9 cellular contexts compared by ENCODE assay signal in genomic region chr12:400828-401227, GRCh38. TPM values are rescaled to one million over a fixed set of nuclear protein-coding genes. Genes with fewer than 3 reads are reported as not detected.
A peak's percentile ranks its signal among the peaks of the same experiment; 100 is the strongest.
DNase-seq lines count a peak whose midpoint lies in the region; ATAC-seq, FAIRE-seq and TF ChIP-seq lines count a peak whose summit lies in the region.
"Had no signal": no experiment of that assay in that cellular context is flagged by ENCODE, and none has a peak within 500 bp of the region (broad histone marks: within the 10 kb centered on the region; RNA-seq: fewer than 3 reads in every experiment).

No MANE protein-coding gene starts in this region.

- CTCF ChIA-PET in HepG2 (lab: Yijun Ruan, JAX; ENCODE audit: low intra/inter-chr PET ratio, low total read pairs), result interaction anchor here (1.6 kb wide), 1 partner anchor 52 kb away, joined by 3 read pairs; no protein-coding TSS in a partner anchor

- H3K9me3 ChIP-seq in astrocyte (ENCODE audit: insufficient read depth, low read depth, low read length), result no peaks in the 10 kb centered on the region
- no peaks in the 10 kb centered on the region for H3K9me3 ChIP-seq in HepG2 (ENCODE audit: low read length)
- no peaks in the 10 kb centered on the region for H3K9me3 ChIP-seq in tibial artery

- H3K36me3 Mint-ChIP-seq in astrocyte (ENCODE audit: low read depth, unreplicated experiment), result peaks cover 2% of the 10 kb centered on the region
- no peaks in the 10 kb centered on the region for H3K36me3 Mint-ChIP-seq in activated naive CD8-positive, alpha-beta T cell treated with anti-CD3 and anti-CD28 coated beads for 36 hours
- H3K36me3 Mint-ChIP-seq: activated naive CD8-positive, alpha-beta T cell treated with anti-CD3 and anti-CD28 coated beads, Interleukin-2, amount 10 ng/mL, durations not matched to agents 7 days and 5 days had no signal

- TF ChIP-seq CTCF in astrocyte (IDR thresholded peaks at IDR 0.05; ENCODE audit: insufficient read depth, low read depth, low read length), result no peak
- no peak for TF ChIP-seq CTCF in HepG2 (CRISPR knock-in tag; IDR thresholded peaks at IDR 0.05)
- no peak for TF ChIP-seq CTCF in tibial artery (IDR thresholded peaks at IDR 0.05)

- no peaks in the 10 kb centered on the region for H4K20me1 ChIP-seq in astrocyte (ENCODE audit: insufficient read depth, low read length)
- H4K20me1 ChIP-seq in HepG2 (ENCODE audit: insufficient read depth, low read length), result no peaks in the 10 kb centered on the region

- no peak for TF ChIP-seq RAD21 in HepG2 (CRISPR knock-in tag; IDR thresholded peaks at IDR 0.05)

- ATAC-seq in HG03135 (IDR thresholded peaks at IDR 0.05; ENCODE audit: unreplicated experiment), result peak; percentile 3
- peak; percentile 23 for ATAC-seq in HepG2

- TSS peak; percentile 73 for BruUV-seq in HepG2 (replicated peaks; lab: Mats Ljungman, UMichigan)

- H3K9me3 Mint-ChIP-seq in astrocyte (ENCODE audit: unreplicated experiment), result no peaks in the 10 kb centered on the region
- no peaks in the 10 kb centered on the region for H3K9me3 Mint-ChIP-seq in activated naive CD8-positive, alpha-beta T cell treated with anti-CD3 and anti-CD28 coated beads for 36 hours
- H3K9me3 Mint-ChIP-seq: activated naive CD8-positive, alpha-beta T cell treated with anti-CD3 and anti-CD28 coated beads, Interleukin-2, amount 10 ng/mL, durations not matched to agents 7 days and 5 days had no signal

- no peaks in the 10 kb centered on the region for H3K27me3 Mint-ChIP-seq in astrocyte (ENCODE audit: low read depth, unreplicated experiment)
- no peaks in the 10 kb centered on the region for H3K27me3 Mint-ChIP-seq in activated naive CD8-positive, alpha-beta T cell treated with anti-CD3 and anti-CD28 coated beads for 36 hours
- H3K27me3 Mint-ChIP-seq: activated naive CD8-positive, alpha-beta T cell treated with anti-CD3 and anti-CD28 coated beads, Interleukin-2, amount 10 ng/mL, durations not matched to agents 7 days and 5 days had no signal

- H3K4me3 ChIP-seq in astrocyte (ENCODE audit: insufficient read depth, low read depth, low read length) (peak overlapping the region; percentile 88), HepG2 (replicated peaks in 1 of 3; ENCODE audit: insufficient read depth in 1 of 3, low read depth in 2 of 3, low read length in 3 of 3) (peak overlapping the region; percentile 73 to 92 (median 77)), tibial artery (peak overlapping the region; percentile 63 to 70)

- WGBS in HepG2 (ENCODE audit: low lambda C conversion rate), result 49% methylated on average over 8 of the region's 8 CpGs

- no peak overlapping the region for H3K27ac Mint-ChIP-seq in astrocyte (ENCODE audit: unreplicated experiment)
- H3K27ac Mint-ChIP-seq in activated naive CD8-positive, alpha-beta T cell treated with anti-CD3 and anti-CD28 coated beads for 36 hours, result no peak overlapping the region
- H3K27ac Mint-ChIP-seq: activated naive CD8-positive, alpha-beta T cell treated with anti-CD3 and anti-CD28 coated beads, Interleukin-2, amount 10 ng/mL, durations not matched to agents 7 days and 5 days had no signal

- H3K27ac ChIP-seq in astrocyte (ENCODE audit: low read depth, low read length) (no peak overlapping the region), HepG2 (ENCODE audit: extremely low read length, insufficient read depth, low read length) (peak overlapping the region; percentile 22), tibial artery (peak overlapping the region; percentile 62 to 73)

- H3K36me3 ChIP-seq in astrocyte (ENCODE audit: insufficient read depth, low read length), result no peaks in the 10 kb centered on the region
- H3K36me3 ChIP-seq in HepG2 (replicated peaks in 1 of 2; ENCODE audit: control insufficient read depth in 1 of 2, insufficient read depth in 2 of 2, low read length in 2 of 2), result no peaks in the 10 kb centered on the region; a peak in 1 of 5 replicates
- no peaks in the 10 kb centered on the region for H3K36me3 ChIP-seq in tibial artery

- H3K4me1 ChIP-seq in astrocyte (ENCODE audit: insufficient read depth, low read length) (peaks cover 6% of the 10 kb centered on the region), HepG2 (ENCODE audit: insufficient read depth, low read length) (peaks cover 31% of the 10 kb centered on the region), tibial artery (peaks cover 0 to 15% (median 9%) of the 10 kb centered on the region in 4 donors)

- FAIRE-seq in astrocyte (lab: Jason Lieb, UNC) (no peak), HepG2 (lab: Jason Lieb, UNC) (no peak)

- no peak overlapping the region for H3K4me3 Mint-ChIP-seq in astrocyte (ENCODE audit: unreplicated experiment)
- H3K4me3 Mint-ChIP-seq in activated naive CD8-positive, alpha-beta T cell treated with anti-CD3 and anti-CD28 coated beads for 36 hours, result no peak overlapping the region
- H3K4me3 Mint-ChIP-seq: activated naive CD8-positive, alpha-beta T cell treated with anti-CD3 and anti-CD28 coated beads, Interleukin-2, amount 10 ng/mL, durations not matched to agents 7 days and 5 days had no signal

- POLR2A ChIA-PET in HepG2 (lab: Yijun Ruan, JAX), result interaction anchor here (0.8 to 3.5 kb wide), 2 partner anchors 11 to 12 kb away, joined by 3 to 43 read pairs; partner anchors contain the start of gene KDM5A

- H3K27me3 ChIP-seq in astrocyte (ENCODE audit: insufficient read depth, low read length), result no peaks in the 10 kb centered on the region
- H3K27me3 ChIP-seq in HepG2 (ENCODE audit: control insufficient read depth in 1 of 2, insufficient read depth in 2 of 2, low read length in 2 of 2), result no peaks in the 10 kb centered on the region; a peak in 1 of 5 replicates
- no peaks in the 10 kb centered on the region for H3K27me3 ChIP-seq in tibial artery

- H3K4me1 Mint-ChIP-seq in astrocyte (ENCODE audit: low read depth, unreplicated experiment), result no peaks in the 10 kb centered on the region
- peaks cover 4% of the 10 kb centered on the region for H3K4me1 Mint-ChIP-seq in activated naive CD8-positive, alpha-beta T cell treated with anti-CD3 and anti-CD28 coated beads for 36 hours

- in situ Hi-C loops in HepG2 (cut with HindIII; ENCODE audit: extremely low pct_ligation_motif_present, low pct_unique_long_range_greater_than_20kb), result no loop called here

- DNase-seq in astrocyte (ENCODE audit: low read depth) (no peak), HepG2 (ENCODE audit: low spot score) (no peak), tibial artery (no peak), cerebellar nuclear complex (lab: John Stamatoyannopoulos, UW) (no peak), NCI-H345 treated with DMSO at 0.1 percent for 48 hours (lab: John Stamatoyannopoulos, UW; ENCODE audit: unreplicated experiment) (no peak)
- no peak for DNase-seq in activated naive CD8-positive, alpha-beta T cell treated with anti-CD3 and anti-CD28 coated beads for 36 hours
- DNase-seq: NCI-H1092 treated with DMSO at 0.1 percent for 48 hours had no signal

- H3K4me2 ChIP-seq in astrocyte (ENCODE audit: low read length) (peak overlapping the region; percentile 89), HepG2 (ENCODE audit: low read depth, low read length) (peak overlapping the region; percentile 83)

- TF ChIP-seq EP300 in HepG2 (IDR thresholded peaks at IDR 0.05; ENCODE audit: low read depth in 2 of 2, low read length in 2 of 2), result no peak
- no peak for TF ChIP-seq EP300 in HepG2 (CRISPR knock-in tag; IDR thresholded peaks at IDR 0.05; ENCODE audit: borderline replicate concordance)

- no peak for TF ChIP-seq POLR2A in HepG2 (IDR thresholded peaks at IDR 0.05; ENCODE audit: insufficient read depth in 1 of 2, low read depth in 2 of 2, low read length in 2 of 2)

- H3K79me2 ChIP-seq in astrocyte (ENCODE audit: insufficient read depth, low read length) (peaks cover 25% of the 10 kb centered on the region), HepG2 (ENCODE audit: insufficient read depth, low read length) (peaks cover 21% of the 10 kb centered on the region)

- H3K9ac ChIP-seq in astrocyte (ENCODE audit: low read length) (peak overlapping the region; percentile 86), HepG2 (ENCODE audit: insufficient read depth, low read depth, low read length) (peak overlapping the region; percentile 65)

- peak overlapping the region; percentile 58 for H2AFZ ChIP-seq in astrocyte (ENCODE audit: low read depth, low read length)
- peak overlapping the region; percentile 89 for H2AFZ ChIP-seq in HepG2 (ENCODE audit: low read length)

- intact Hi-C loops in HepG2 (cut with micrococcal nuclease; ENCODE audit: unreplicated experiment) (loop anchor here (1.0 kb wide), 1 partner anchor 12 kb away; the partner anchor contains the start of gene KDM5A), tibial artery (cut with DNase I; ENCODE audit: low total_unique reads) (no loop called here)

RNA-seq across cellular contexts. Expression of gene CCDC77, which starts 0.6 kb away (rescaled TPM):
- 5.2 and 9.3 TPM in 2 replicates for total RNA-seq in astrocyte
- 16.4 and 21.3 TPM in 2 replicates for total RNA-seq in HepG2 (2016; rRNA removed; fragmentation: Illumina TruSeq; extraction: Trizol)
- 20.6 TPM in 2 replicates for total RNA-seq in HepG2 (2016; cell fraction: cytosol; rRNA removed; fragmentation: Illumina TruSeq; extraction: Trizol; ENCODE audit: low read depth)
- 17.1 and 22.0 TPM in 2 replicates for total RNA-seq in HepG2 (2016; cell fraction: insoluble cytoplasmic fraction; rRNA removed; fragmentation: Illumina TruSeq; extraction: Trizol)
- 6.1 and 7.1 TPM in 2 replicates for total RNA-seq in HepG2 (2016; cell fraction: membrane; rRNA removed; fragmentation: Illumina TruSeq; extraction: Trizol)
- 15.5 and 18.4 TPM in 2 replicates for total RNA-seq in HepG2 (2016; cell fraction: nucleus; rRNA removed; fragmentation: Illumina TruSeq; extraction: Trizol)
- 4.3 and 6.4 TPM in 2 replicates for polyA plus RNA-seq in HepG2 (2011; rRNA removed)
- 2.5 and 2.8 TPM in 2 replicates for polyA plus RNA-seq in HepG2 (2011; cell fraction: cytosol; rRNA removed)
- polyA plus RNA-seq in HepG2 (2011; cell fraction: nucleus; rRNA removed), result 5.0 and 5.3 TPM in 2 replicates
- polyA plus RNA-seq in HepG2 (2012), result 4.3 and 7.4 TPM in 2 replicates
- 0.87 and 1.6 TPM in 2 replicates for polyA plus RNA-seq in HepG2 (2016; cell fraction: cytosol; fragmentation: Illumina TruSeq; extraction: Trizol; ENCODE audit: low read depth)
- 17.3 and 17.7 TPM in 2 replicates for polyA plus RNA-seq in HepG2 (2016; cell fraction: insoluble cytoplasmic fraction; fragmentation: Illumina TruSeq; extraction: Trizol; ENCODE audit: low read depth)
- 2.8 and 3.1 TPM in 2 replicates for polyA plus RNA-seq in HepG2 (2016; cell fraction: membrane; fragmentation: Illumina TruSeq; extraction: Trizol; ENCODE audit: low read depth)
- 21.1 TPM in 2 replicates for polyA plus RNA-seq in HepG2 (2016; cell fraction: nucleus; fragmentation: Illumina TruSeq; extraction: Trizol; ENCODE audit: insufficient read depth, low read depth)
- 6.3 and 28.2 TPM in 2 replicates for polyA minus RNA-seq in HepG2 (2011; rRNA and poly(A)+ RNA removed; ENCODE audit: low replicate concordance)
- polyA minus RNA-seq in HepG2 (2011; cell fraction: cytosol; rRNA and poly(A)+ RNA removed), result 3.7 and 4.2 TPM in 2 replicates
- 10.6 and 11.7 TPM in 2 replicates for polyA minus RNA-seq in HepG2 (2011; cell fraction: nucleus; rRNA and poly(A)+ RNA removed)
- 10 to 100 TPM; 13.8 to 13.9 TPM for total RNA-seq in activated naive CD8-positive, alpha-beta T cell treated with anti-CD3 and anti-CD28 coated beads for 36 hours

RNA-seq across cellular contexts. Expression of gene KDM5A, which starts 11.7 kb away (rescaled TPM):
- total RNA-seq in astrocyte (79.8 and 80.8 TPM in 2 replicates), HepG2 (2016; rRNA removed; fragmentation: Illumina TruSeq; extraction: Trizol) (29.2 and 40.5 TPM in 2 replicates)
- 2.5 and 3.5 TPM in 2 replicates for total RNA-seq in HepG2 (2016; cell fraction: cytosol; rRNA removed; fragmentation: Illumina TruSeq; extraction: Trizol; ENCODE audit: low read depth)
- total RNA-seq in HepG2 (2016; cell fraction: insoluble cytoplasmic fraction; rRNA removed; fragmentation: Illumina TruSeq; extraction: Trizol), result 26.7 and 38.0 TPM in 2 replicates
- 6.3 and 7.7 TPM in 2 replicates for total RNA-seq in HepG2 (2016; cell fraction: membrane; rRNA removed; fragmentation: Illumina TruSeq; extraction: Trizol)
- 47.7 and 56.6 TPM in 2 replicates for total RNA-seq in HepG2 (2016; cell fraction: nucleus; rRNA removed; fragmentation: Illumina TruSeq; extraction: Trizol)
- polyA plus RNA-seq in HepG2 (2011; rRNA removed), result 9.7 and 12.0 TPM in 2 replicates
- 9.2 TPM in 2 replicates for polyA plus RNA-seq in HepG2 (2011; cell fraction: cytosol; rRNA removed)
- 18.1 and 19.0 TPM in 2 replicates for polyA plus RNA-seq in HepG2 (2011; cell fraction: nucleus; rRNA removed)
- polyA plus RNA-seq in HepG2 (2012), result 13.1 and 16.1 TPM in 2 replicates
- 0.46 and 0.58 TPM in 2 replicates for polyA plus RNA-seq in HepG2 (2016; cell fraction: cytosol; fragmentation: Illumina TruSeq; extraction: Trizol; ENCODE audit: low read depth)
- polyA plus RNA-seq in HepG2 (2016; cell fraction: insoluble cytoplasmic fraction; fragmentation: Illumina TruSeq; extraction: Trizol; ENCODE audit: low read depth), result 12.9 and 13.0 TPM in 2 replicates
- 1.2 TPM in 2 replicates for polyA plus RNA-seq in HepG2 (2016; cell fraction: membrane; fragmentation: Illumina TruSeq; extraction: Trizol; ENCODE audit: low read depth)
- polyA plus RNA-seq in HepG2 (2016; cell fraction: nucleus; fragmentation: Illumina TruSeq; extraction: Trizol; ENCODE audit: insufficient read depth, low read depth), result 13.5 and 17.6 TPM in 2 replicates
- polyA minus RNA-seq in HepG2 (2011; rRNA and poly(A)+ RNA removed; ENCODE audit: low replicate concordance), result 83.3 and 105 TPM in 2 replicates
- 32.5 and 47.4 TPM in 2 replicates for polyA minus RNA-seq in HepG2 (2011; cell fraction: cytosol; rRNA and poly(A)+ RNA removed)
- polyA minus RNA-seq in HepG2 (2011; cell fraction: nucleus; rRNA and poly(A)+ RNA removed), result 138 and 173 TPM in 2 replicates
- 10 to 100 TPM; 50.3 to 58.3 TPM for total RNA-seq in activated naive CD8-positive, alpha-beta T cell treated with anti-CD3 and anti-CD28 coated beads for 36 hours

RNA-seq across cellular contexts. Expression of gene B4GALNT3, which starts 58.9 kb away (rescaled TPM):
- 3.6 and 4.6 TPM in 2 replicates for total RNA-seq in astrocyte
- total RNA-seq in HepG2 (2016; rRNA removed; fragmentation: Illumina TruSeq; extraction: Trizol), result 2.9 and 4.4 TPM in 2 replicates
- 0.71 TPM in 2 replicates for total RNA-seq in HepG2 (2016; cell fraction: cytosol; rRNA removed; fragmentation: Illumina TruSeq; extraction: Trizol; ENCODE audit: low read depth)
- 1.5 and 4.8 TPM in 2 replicates for total RNA-seq in HepG2 (2016; cell fraction: insoluble cytoplasmic fraction; rRNA removed; fragmentation: Illumina TruSeq; extraction: Trizol)
- total RNA-seq in HepG2 (2016; cell fraction: membrane; rRNA removed; fragmentation: Illumina TruSeq; extraction: Trizol), result 1.5 and 1.9 TPM in 2 replicates
- total RNA-seq in HepG2 (2016; cell fraction: nucleus; rRNA removed; fragmentation: Illumina TruSeq; extraction: Trizol), result 2.9 and 4.5 TPM in 2 replicates
- 3.2 and 3.3 TPM in 2 replicates for polyA plus RNA-seq in HepG2 (2011; rRNA removed)
- 1.4 and 1.6 TPM in 2 replicates for polyA plus RNA-seq in HepG2 (2011; cell fraction: cytosol; rRNA removed)
- polyA plus RNA-seq in HepG2 (2011; cell fraction: nucleus; rRNA removed), result 3.7 and 4.2 TPM in 2 replicates
- 1.1 and 1.3 TPM in 2 replicates for polyA plus RNA-seq in HepG2 (2012)
- polyA plus RNA-seq in HepG2 (2016; cell fraction: cytosol; fragmentation: Illumina TruSeq; extraction: Trizol; ENCODE audit: low read depth), result 0.20 and 0.24 TPM in 2 replicates
- polyA plus RNA-seq in HepG2 (2016; cell fraction: insoluble cytoplasmic fraction; fragmentation: Illumina TruSeq; extraction: Trizol; ENCODE audit: low read depth), result 2.4 and 3.2 TPM in 2 replicates
- 1.0 and 1.1 TPM in 2 replicates for polyA plus RNA-seq in HepG2 (2016; cell fraction: membrane; fragmentation: Illumina TruSeq; extraction: Trizol; ENCODE audit: low read depth)
- polyA plus RNA-seq in HepG2 (2016; cell fraction: nucleus; fragmentation: Illumina TruSeq; extraction: Trizol; ENCODE audit: insufficient read depth, low read depth), result 10.8 TPM in 2 replicates
- 2.2 TPM in 1 of 2 replicates, not detected in the other for polyA minus RNA-seq in HepG2 (2011; rRNA and poly(A)+ RNA removed; ENCODE audit: low replicate concordance)
- polyA minus RNA-seq in HepG2 (2011; cell fraction: cytosol; rRNA and poly(A)+ RNA removed), result 0.53 and 0.99 TPM in 2 replicates
- 1.2 and 2.9 TPM in 2 replicates for polyA minus RNA-seq in HepG2 (2011; cell fraction: nucleus; rRNA and poly(A)+ RNA removed)
- total RNA-seq in activated naive CD8-positive, alpha-beta T cell treated with anti-CD3 and anti-CD28 coated beads for 36 hours, result 1 to 10 TPM in 1 of 2 experiments, under 1 TPM in 1; 0.66 to 1.1 TPM
